ENCODE assay signal across 14 cellular contexts in genomic region chr10:132699411-132700167, GRCh38.
DNase-seq lines count a peak whose midpoint lies in the region; ATAC-seq and TF ChIP-seq lines count a peak whose summit lies in the region.
"Had no signal": no experiment of that assay in that cellular context is flagged by ENCODE, and none has a peak within 500 bp of the region (broad histone marks: within the 10 kb centered on the region; RNA-seq: fewer than 3 reads in every experiment).

No MANE protein-coding gene starts in this region.

- POLR2A ChIA-PET in T-cell (lab: Charles Lee) = no interaction called here

- TF ChIP-seq POLR2A in stomach (IDR thresholded peaks at IDR 0.05) = no peak

- H3K27ac Mint-ChIP-seq in CD14-positive monocyte = no peak overlapping the region
- peak overlapping the region; percentile 83 for H3K27ac Mint-ChIP-seq in chondrocyte (ENCODE audit: unreplicated experiment)
- no peak overlapping the region for H3K27ac Mint-ChIP-seq in T-cell
- H3K27ac Mint-ChIP-seq: activated T-helper 17 cell treated with anti-CD3 and anti-CD28 coated beads, Interleukin-2, amount 50 U/mL, for 72 hours; memory B cell had no signal

- peaks cover 4 to 30% (median 17%) of the 10 kb centered on the region in 4 donors for H3K4me1 ChIP-seq in stomach

- H3K27me3 ChIP-seq in stomach = no peaks in the 10 kb centered on the region

- peak overlapping the region in 4 of 5 donors; percentile 27 to 73 (median 58) for H3K27ac ChIP-seq in stomach
- H3K27ac ChIP-seq: VCaP had no signal

- H3K27me3 Mint-ChIP-seq in CD14-positive monocyte (ENCODE audit: low read depth in 3 of 3) (no peaks in the 10 kb centered on the region), chondrocyte (ENCODE audit: low read depth) (no peaks in the 10 kb centered on the region), T-cell (no peaks in the 10 kb centered on the region)
- H3K27me3 Mint-ChIP-seq: activated T-helper 17 cell treated with anti-CD3 and anti-CD28 coated beads, Interleukin-2, amount 50 U/mL, for 72 hours; memory B cell had no signal

- intact Hi-C loops in CD14-positive monocyte (cut with micrococcal nuclease) = no loop called here
- intact Hi-C loops in stomach (cut with DNase I; ENCODE audit: low total_unique reads) = no loop called here

- TF ChIP-seq EP300 in stomach (IDR thresholded peaks at IDR 0.05) = no peak

- no peaks in the 10 kb centered on the region for H3K9me3 ChIP-seq in stomach

- ATAC-seq in GM21367 (IDR thresholded peaks at IDR 0.05; ENCODE audit: unreplicated experiment) (no peak), T-cell (replicated peaks in 1 of 4) (no peak), left lobe of liver (no peak)
- ATAC-seq: activated T-helper 17 cell treated with anti-CD3 and anti-CD28 coated beads, Interleukin-2, amount 50 U/mL, for 72 hours; HCT116 had no signal

- H3K36me3 Mint-ChIP-seq in CD14-positive monocyte (peaks cover 40 to 64% of the 10 kb centered on the region in 2 donors), chondrocyte (ENCODE audit: low read depth) (peaks cover 4% of the 10 kb centered on the region), T-cell (peaks cover 47% of the 10 kb centered on the region)

- H3K9me3 Mint-ChIP-seq in CD14-positive monocyte = peaks cover 13 to 29% (median 17%) of the 10 kb centered on the region in 7 donors
- peaks cover 13% of the 10 kb centered on the region for H3K9me3 Mint-ChIP-seq in chondrocyte (ENCODE audit: low read depth)
- H3K9me3 Mint-ChIP-seq in T-cell = peaks cover 0 to 9% (median 6%) of the 10 kb centered on the region in 3 donors
- H3K9me3 Mint-ChIP-seq: activated T-helper 17 cell treated with anti-CD3 and anti-CD28 coated beads, Interleukin-2, amount 50 U/mL, for 72 hours had no signal

- 87 to 95% (median 92%) methylated on average over 12 to 18 of the region's 18 CpGs for WGBS in stomach, 5 donors

- DNase-seq in CD14-positive monocyte (ENCODE audit: low spot score) = peak; percentile 37
- peak; percentile 80 for DNase-seq in chondrocyte (ENCODE audit: low spot score)
- peak; percentile 29 for DNase-seq in islet precursor cell
- DNase-seq in stomach = no peak
- no peak for DNase-seq in stimulated activated CD4-positive, alpha-beta T cell treated with anti-CD3 and anti-CD28 coated beads, Interleukin-4, amount 100 ng/mL, for 24 hours
- no peak for DNase-seq in T-cell
- no peak for DNase-seq in left lobe of liver (ENCODE audit: low spot score)
- DNase-seq: GDM1, NCI-H2107 had no signal

- TF ChIP-seq CTCF in CD14-positive monocyte (IDR thresholded peaks at IDR 0.05) = no peak
- TF ChIP-seq CTCF in chondrocyte (IDR thresholded peaks at IDR 0.05) = no peak
- no peak for TF ChIP-seq CTCF in stomach (IDR thresholded peaks at IDR 0.05)

- CTCF ChIA-PET in T-cell (lab: Charles Lee) = no interaction called here

- H3K36me3 ChIP-seq in stomach = peaks cover 13 to 60% (median 43%) of the 10 kb centered on the region in 4 donors

- H3K4me3 Mint-ChIP-seq in CD14-positive monocyte = no peak overlapping the region
- H3K4me3 Mint-ChIP-seq in chondrocyte (ENCODE audit: unreplicated experiment) = no peak overlapping the region
- H3K4me3 Mint-ChIP-seq in T-cell = no peak overlapping the region
- H3K4me3 Mint-ChIP-seq: activated T-helper 17 cell treated with anti-CD3 and anti-CD28 coated beads, Interleukin-2, amount 50 U/mL, for 72 hours; memory B cell had no signal

- no peak overlapping the region for H3K4me3 ChIP-seq in stomach

- no peaks in the 10 kb centered on the region for H3K4me1 Mint-ChIP-seq in CD14-positive monocyte
- peaks cover 13% of the 10 kb centered on the region for H3K4me1 Mint-ChIP-seq in chondrocyte (ENCODE audit: low read depth)
- peaks cover 0 to 3% (median 1%) of the 10 kb centered on the region in 3 donors for H3K4me1 Mint-ChIP-seq in T-cell
- H3K4me1 Mint-ChIP-seq: activated T-helper 17 cell treated with anti-CD3 and anti-CD28 coated beads, Interleukin-2, amount 50 U/mL, for 72 hours; memory B cell had no signal

Comparison
In these comparisons a context has a peak if more than half of its experiments do, and no peak if none do; other contexts are left out.
1. DNase-seq: peak in CD14-positive monocyte (single experiment), chondrocyte (single experiment) and islet precursor cell (single experiment); none in stomach (single experiment), stimulated activated CD4-positive, alpha-beta T cell treated with anti-CD3 and anti-CD28 coated beads, Interleukin-4, amount 100 ng/mL, for 24 hours (single experiment), T-cell (0 of 34) and left lobe of liver (single experiment).